34 cellular contexts compared by ENCODE assay signal in the genomic region with DNA sequence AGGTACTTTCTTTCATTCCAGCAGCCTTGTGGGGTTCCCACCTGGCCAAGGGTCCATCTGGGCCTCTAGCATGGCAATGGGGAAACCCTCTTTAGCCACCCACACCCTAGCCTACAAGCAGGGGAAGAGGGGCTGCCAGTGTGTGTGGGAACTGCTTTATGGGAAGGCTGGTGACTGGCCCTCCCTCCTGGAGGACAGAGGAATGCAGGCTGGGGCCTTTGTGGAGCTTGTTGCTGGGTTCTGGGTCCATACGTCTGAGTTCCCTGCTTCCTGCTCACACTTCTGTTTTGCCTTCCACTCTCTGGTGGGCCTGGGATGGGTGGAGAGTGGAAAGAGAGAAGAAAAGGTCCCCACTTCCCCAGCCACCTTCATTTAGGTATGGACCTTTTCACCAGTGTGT. TPM values are rescaled to one million over a fixed set of nuclear protein-coding genes. Genes with fewer than 3 reads are reported as not detected.
"Had no signal": no experiment of that assay in that cellular context is flagged by ENCODE, and none has a peak within 500 bp of the region (broad histone marks: within the 10 kb centered on the region; RNA-seq: fewer than 3 reads in every experiment).

No MANE protein-coding gene starts in this region.

- H3K4me3 ChIP-seq: ascending aorta, cardiac muscle cell, MG63, PC-9, SJSA1 had no signal

- H3K4me2 ChIP-seq: PC-9, SK-N-SH had no signal

- H3K27me3 ChIP-seq: ascending aorta, MG63 had no signal

- H3K4me3 Mint-ChIP-seq: activated CD8-positive, alpha-beta T cell treated with anti-CD3 and anti-CD28 coated beads, Interleukin-2, amount 10 ng/mL, durations not matched to agents 7 days and 5 days; activated naive CD4-positive, alpha-beta T cell treated with anti-CD3 and anti-CD28 coated beads, Interleukin-2, amount 50 U/mL, for 24 hours; activated naive CD8-positive, alpha-beta T cell treated with anti-CD3 and anti-CD28 coated beads, Interleukin-2, amount 10 ng/mL, durations not matched to agents 7 days and 5 days; activated T-cell treated with anti-CD3 and anti-CD28 coated beads, Interleukin-2, amount 50 U/mL, for 24 hours; central memory CD8-positive, alpha-beta T cell had no signal

- H2AFZ ChIP-seq: PC-9 had no signal

- H3K9me3 ChIP-seq: ascending aorta, MG63, SJSA1, SK-N-SH had no signal

- H3K27ac Mint-ChIP-seq: activated CD8-positive, alpha-beta T cell treated with anti-CD3 and anti-CD28 coated beads, Interleukin-2, amount 10 ng/mL, durations not matched to agents 7 days and 5 days; activated naive CD4-positive, alpha-beta T cell treated with anti-CD3 and anti-CD28 coated beads, Interleukin-2, amount 50 U/mL, for 24 hours; activated naive CD8-positive, alpha-beta T cell treated with anti-CD3 and anti-CD28 coated beads, Interleukin-2, amount 10 ng/mL, durations not matched to agents 7 days and 5 days; activated T-cell treated with anti-CD3 and anti-CD28 coated beads, Interleukin-2, amount 50 U/mL, for 24 hours; activated T-helper 2 cell treated with anti-CD3 and anti-CD28 coated beads, Interferon-gamma antibody, Interleukin-2, Interleukin-4, amounts not matched to agents 10 μg/mL and 5 μg/mL and 100 μg/mL, durations not matched to agents 14 hours and 24 hours and 36 hours had no signal

- H3K4me1 Mint-ChIP-seq: activated naive CD4-positive, alpha-beta T cell treated with anti-CD3 and anti-CD28 coated beads, Interleukin-2, amount 50 U/mL, for 24 hours; central memory CD8-positive, alpha-beta T cell had no signal

- H3K9ac ChIP-seq: SK-N-SH had no signal

- FAIRE-seq: RCC 7860 had no signal

- H3K9me3 Mint-ChIP-seq: activated naive CD4-positive, alpha-beta T cell treated with anti-CD3 and anti-CD28 coated beads, Interleukin-2, amount 50 U/mL, for 24 hours; activated naive CD8-positive, alpha-beta T cell treated with anti-CD3 and anti-CD28 coated beads, Interleukin-2, amount 10 ng/mL, durations not matched to agents 7 days and 5 days; activated T-cell treated with anti-CD3 and anti-CD28 coated beads, Interleukin-2, amount 50 U/mL, for 24 hours; activated T-helper 2 cell treated with anti-CD3 and anti-CD28 coated beads, Interferon-gamma antibody, Interleukin-2, Interleukin-4, amounts not matched to agents 10 μg/mL and 5 μg/mL and 100 μg/mL, durations not matched to agents 14 hours and 24 hours and 36 hours; central memory CD8-positive, alpha-beta T cell had no signal

- H3K4me1 ChIP-seq: ascending aorta, SJSA1 had no signal

- H3K36me3 ChIP-seq: ascending aorta, cardiac muscle cell, MG63, SJSA1, WERI-Rb-1 had no signal

- H3K27ac ChIP-seq: ascending aorta, cardiac muscle cell, PC-9, RWPE1, SJSA1, WERI-Rb-1 had no signal

- H3K36me3 Mint-ChIP-seq: activated naive CD4-positive, alpha-beta T cell treated with anti-CD3 and anti-CD28 coated beads, Interleukin-2, amount 50 U/mL, for 24 hours had no signal

- H3K9me2 ChIP-seq: SK-N-SH had no signal

- ATAC-seq: activated CD8-positive, alpha-beta T cell treated with anti-CD3 and anti-CD28 coated beads, Interleukin-2, amount 10 ng/mL, durations not matched to agents 7 days and 5 days had no signal

- DNase-seq: activated CD4-positive, alpha-beta T cell treated with anti-CD3 and anti-CD28 coated beads for 1 hour; activated CD4-positive, alpha-beta T cell treated with anti-CD3 and anti-CD28 coated beads for 48 hours; activated CD4-positive, alpha-beta T cell treated with anti-CD3 and anti-CD28 coated beads, Interleukin-2, amount 50 U/mL, for 4 hours; activated CD4-positive, CD25-positive, alpha-beta regulatory T cell; activated CD8-positive, alpha-beta T cell treated with anti-CD3 and anti-CD28 coated beads, Interleukin-2, amount 10 ng/mL, durations not matched to agents 7 days and 5 days; activated gamma-delta T cell; activated naive CD4-positive, alpha-beta T cell treated with Interleukin-2 at 50 U/mL for 16 hours; activated naive CD8-positive, alpha-beta T cell treated with anti-CD3 and anti-CD28 coated beads, Interleukin-2, amount 10 ng/mL, durations not matched to agents 7 days and 5 days; activated T-cell treated with anti-CD3 and anti-CD28 coated beads, Interleukin-2, amount 50 U/mL, for 24 hours; amygdala; MG63; NCI-H1048; NCI-H1105 treated with DMSO at 0.1 percent for 48 hours; NCI-H1436 treated with DMSO at 0.1 percent for 48 hours; NCI-H1694 treated with DMSO at 0.1 percent for 48 hours; NCI-H2029; NCI-H345; NCI-H524 treated with DMSO at 0.1 percent for 48 hours; SHP77; SK-N-SH; T-helper 1 cell; T-helper 2 cell; T-helper 9 cell; WERI-Rb-1 had no signal

RNA-seq across cellular contexts. Expression of a gene that starts 14.9 kb away (rescaled TPM):
- total RNA-seq: activated CD8-positive, alpha-beta T cell treated with anti-CD3 and anti-CD28 coated beads, Interleukin-2, amount 10 ng/mL, durations not matched to agents 7 days and 5 days; activated naive CD8-positive, alpha-beta T cell treated with anti-CD3 and anti-CD28 coated beads, Interleukin-2, amount 10 ng/mL, durations not matched to agents 7 days and 5 days; cardiac muscle cell; chondrocyte had no signal
- polyA plus RNA-seq: SK-N-SH had no signal
